1 cellular context compared by ENCODE assay signal in the genomic region with DNA sequence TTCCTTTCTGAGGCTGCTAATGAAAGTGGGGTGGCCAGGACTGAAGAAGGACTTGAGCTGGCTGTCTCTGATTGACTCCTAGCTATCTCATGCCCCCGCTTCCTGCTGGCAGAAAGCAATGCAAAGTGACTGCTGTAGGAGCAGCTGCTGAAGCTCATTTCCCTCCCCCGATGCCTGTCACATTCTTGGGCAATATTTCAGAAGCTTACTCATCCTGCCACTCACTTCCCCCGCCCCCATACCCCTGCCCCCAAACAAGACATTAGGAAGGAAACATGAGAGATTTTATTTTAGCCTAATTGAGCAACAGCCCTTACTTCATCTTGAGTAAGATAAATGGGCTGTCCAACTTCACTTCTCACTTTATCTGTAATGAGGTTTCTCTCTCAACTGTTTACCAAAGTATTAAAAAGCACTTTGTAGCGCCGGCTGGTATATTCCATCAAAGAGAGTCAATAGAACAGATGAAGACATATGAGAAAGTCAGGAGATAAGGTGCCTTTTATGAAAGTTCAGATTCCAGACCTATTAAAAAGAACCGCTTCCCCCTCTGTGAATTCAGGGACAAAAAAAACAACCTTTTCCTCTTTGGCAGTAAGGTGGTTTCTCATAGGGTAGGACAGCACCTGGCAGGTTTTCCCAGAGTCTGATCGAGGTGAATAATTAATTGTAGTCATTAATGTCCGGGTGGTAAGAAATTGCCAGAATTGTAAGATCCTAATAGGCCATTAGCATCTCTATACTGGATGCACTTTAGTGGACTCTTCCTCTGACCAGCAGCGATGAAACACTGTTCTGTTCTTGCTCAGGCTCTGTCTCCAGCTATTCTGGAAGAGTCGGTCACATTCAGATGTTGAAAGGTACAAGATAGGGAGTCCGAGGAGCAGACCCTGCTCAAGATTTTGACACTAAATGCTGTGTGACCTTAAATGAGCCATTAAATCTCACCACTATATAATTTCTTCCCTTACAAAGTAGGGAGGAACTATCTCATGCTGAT.
TF ChIP-seq lines count a peak whose summit lies in the region.

No MANE protein-coding gene starts in this region.

TF ChIP-seq in HepG2, 621 proteins besides CTCF, POLR2A, EP300 and RAD21 (continued from another document and continues in another):
- TF ChIP-seq ETV5 (CRISPR knock-in tag; IDR thresholded peaks at IDR 0.05; ENCODE audit: borderline replicate concordance) (peak; percentile 58), ZNF850 (CRISPR knock-in tag; conservative IDR thresholded peaks at IDR 0.05) (no peak), CBFB (CRISPR knock-in tag; IDR thresholded peaks at IDR 0.05) (peak; percentile 60; the same call in 1 of the 2 replicates), ZSCAN9 (CRISPR knock-in tag; IDR thresholded peaks at IDR 0.05; ENCODE audit: borderline replicate concordance) (no peak), SCMH1 (CRISPR knock-in tag; IDR thresholded peaks at IDR 0.05; ENCODE audit: borderline replicate concordance) (no peak), SMAD3 (CRISPR knock-in tag; IDR thresholded peaks at IDR 0.05) (peak; percentile 64; the same call in 1 of the 2 replicates), HOXA9 (CRISPR knock-in tag; IDR thresholded peaks at IDR 0.05; ENCODE audit: borderline replicate concordance) (no peak), NCOR1 (IDR thresholded peaks at IDR 0.05; ENCODE audit: borderline replicate concordance, low read length) (peak; percentile 97), NR2F2 (IDR thresholded peaks at IDR 0.05; ENCODE audit: borderline replicate concordance, low read depth) (peak; percentile 86), PPARG (CRISPR knock-in tag; conservative IDR thresholded peaks at IDR 0.05) (peak; percentile 69; the same call in 1 of the 2 replicates), ZNF230 (CRISPR knock-in tag; IDR thresholded peaks at IDR 0.05) (no peak), MLLT10 (CRISPR knock-in tag; IDR thresholded peaks at IDR 0.05) (no peak), PRMT3 (CRISPR knock-in tag; IDR thresholded peaks at IDR 0.05; ENCODE audit: borderline replicate concordance, low read depth) (no peak), ZNF354B (CRISPR knock-in tag; IDR thresholded peaks at IDR 0.05) (no peak), FOSL2 (CRISPR knock-in tag; IDR thresholded peaks at IDR 0.05) (peak; percentile 93), POLR2G (IDR thresholded peaks at IDR 0.05; ENCODE audit: low read depth, low read length) (peak; percentile 76), GPN1 (CRISPR knock-in tag; IDR thresholded peaks at IDR 0.05; ENCODE audit: borderline replicate concordance) (no peak), TEAD2 (CRISPR knock-in tag; IDR thresholded peaks at IDR 0.05) (no peak), TOE1 (CRISPR knock-in tag; IDR thresholded peaks at IDR 0.05) (no peak), ZNF660 (CRISPR knock-in tag; IDR thresholded peaks at IDR 0.05; ENCODE audit: borderline replicate concordance, low read depth) (no peak), GATA4 (IDR thresholded peaks at IDR 0.05; ENCODE audit: borderline replicate concordance, low read depth) (peak; percentile 98), ZNF782 (CRISPR knock-in tag; IDR thresholded peaks at IDR 0.05; ENCODE audit: borderline replicate concordance) (no peak), HOXA5 (CRISPR knock-in tag; IDR thresholded peaks at IDR 0.05) (peak; percentile 100), RARA (CRISPR knock-in tag; IDR thresholded peaks at IDR 0.05) (peak; percentile 56), ZNF205 (CRISPR knock-in tag; IDR thresholded peaks at IDR 0.05) (peak; percentile 79; the same call in 1 of the 2 replicates), PLRG1 (conservative IDR thresholded peaks at IDR 0.05) (no peak), FOXM1 (CRISPR knock-in tag; IDR thresholded peaks at IDR 0.05) (no peak)
- TF ChIP-seq, protein P1, sequence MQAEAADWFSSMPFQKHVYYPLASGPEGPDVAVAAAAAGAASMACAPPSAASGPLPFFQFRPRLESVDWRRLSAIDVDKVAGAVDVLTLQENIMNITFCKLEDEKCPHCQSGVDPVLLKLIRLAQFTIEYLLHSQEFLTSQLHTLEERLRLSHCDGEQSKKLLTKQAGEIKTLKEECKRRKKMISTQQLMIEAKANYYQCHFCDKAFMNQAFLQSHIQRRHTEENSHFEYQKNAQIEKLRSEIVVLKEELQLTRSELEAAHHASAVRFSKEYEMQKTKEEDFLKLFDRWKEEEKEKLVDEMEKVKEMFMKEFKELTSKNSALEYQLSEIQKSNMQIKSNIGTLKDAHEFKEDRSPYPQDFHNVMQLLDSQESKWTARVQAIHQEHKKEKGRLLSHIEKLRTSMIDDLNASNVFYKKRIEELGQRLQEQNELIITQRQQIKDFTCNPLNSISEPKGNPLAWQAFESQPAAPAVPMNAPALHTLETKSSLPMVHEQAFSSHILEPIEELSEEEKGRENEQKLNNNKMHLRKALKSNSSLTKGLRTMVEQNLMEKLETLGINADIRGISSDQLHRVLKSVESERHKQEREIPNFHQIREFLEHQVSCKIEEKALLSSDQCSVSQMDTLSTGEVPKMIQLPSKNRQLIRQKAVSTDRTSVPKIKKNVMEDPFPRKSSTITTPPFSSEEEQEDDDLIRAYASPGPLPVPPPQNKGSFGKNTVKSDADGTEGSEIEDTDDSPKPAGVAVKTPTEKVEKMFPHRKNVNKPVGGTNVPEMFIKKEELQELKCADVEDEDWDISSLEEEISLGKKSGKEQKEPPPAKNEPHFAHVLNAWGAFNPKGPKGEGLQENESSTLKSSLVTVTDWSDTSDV (CRISPR knock-in tag; IDR thresholded peaks at IDR 0.05), result no peak
- TF ChIP-seq, protein P2, sequence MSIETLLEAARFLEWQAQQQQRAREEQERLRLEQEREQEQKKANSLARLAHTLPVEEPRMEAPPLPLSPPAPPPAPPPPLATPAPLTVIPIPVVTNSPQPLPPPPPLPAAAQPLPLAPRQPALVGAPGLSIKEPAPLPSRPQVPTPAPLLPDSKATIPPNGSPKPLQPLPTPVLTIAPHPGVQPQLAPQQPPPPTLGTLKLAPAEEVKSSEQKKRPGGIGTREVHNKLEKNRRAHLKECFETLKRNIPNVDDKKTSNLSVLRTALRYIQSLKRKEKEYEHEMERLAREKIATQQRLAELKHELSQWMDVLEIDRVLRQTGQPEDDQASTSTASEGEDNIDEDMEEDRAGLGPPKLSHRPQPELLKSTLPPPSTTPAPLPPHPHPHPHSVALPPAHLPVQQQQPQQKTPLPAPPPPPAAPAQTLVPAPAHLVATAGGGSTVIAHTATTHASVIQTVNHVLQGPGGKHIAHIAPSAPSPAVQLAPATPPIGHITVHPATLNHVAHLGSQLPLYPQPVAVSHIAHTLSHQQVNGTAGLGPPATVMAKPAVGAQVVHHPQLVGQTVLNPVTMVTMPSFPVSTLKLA (IDR thresholded peaks at IDR 0.05), result no peak
- TF ChIP-seq, protein P3, sequence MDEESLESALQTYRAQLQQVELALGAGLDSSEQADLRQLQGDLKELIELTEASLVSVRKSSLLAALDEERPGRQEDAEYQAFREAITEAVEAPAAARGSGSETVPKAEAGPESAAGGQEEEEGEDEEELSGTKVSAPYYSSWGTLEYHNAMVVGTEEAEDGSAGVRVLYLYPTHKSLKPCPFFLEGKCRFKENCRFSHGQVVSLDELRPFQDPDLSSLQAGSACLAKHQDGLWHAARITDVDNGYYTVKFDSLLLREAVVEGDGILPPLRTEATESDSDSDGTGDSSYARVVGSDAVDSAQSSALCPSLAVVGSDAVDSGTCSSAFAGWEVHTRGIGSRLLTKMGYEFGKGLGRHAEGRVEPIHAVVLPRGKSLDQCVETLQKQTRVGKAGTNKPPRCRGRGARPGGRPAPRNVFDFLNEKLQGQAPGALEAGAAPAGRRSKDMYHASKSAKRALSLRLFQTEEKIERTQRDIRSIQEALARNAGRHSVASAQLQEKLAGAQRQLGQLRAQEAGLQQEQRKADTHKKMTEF (CRISPR knock-in tag; IDR thresholded peaks at IDR 0.05), result peak; percentile 63
- TF ChIP-seq, protein P4, sequence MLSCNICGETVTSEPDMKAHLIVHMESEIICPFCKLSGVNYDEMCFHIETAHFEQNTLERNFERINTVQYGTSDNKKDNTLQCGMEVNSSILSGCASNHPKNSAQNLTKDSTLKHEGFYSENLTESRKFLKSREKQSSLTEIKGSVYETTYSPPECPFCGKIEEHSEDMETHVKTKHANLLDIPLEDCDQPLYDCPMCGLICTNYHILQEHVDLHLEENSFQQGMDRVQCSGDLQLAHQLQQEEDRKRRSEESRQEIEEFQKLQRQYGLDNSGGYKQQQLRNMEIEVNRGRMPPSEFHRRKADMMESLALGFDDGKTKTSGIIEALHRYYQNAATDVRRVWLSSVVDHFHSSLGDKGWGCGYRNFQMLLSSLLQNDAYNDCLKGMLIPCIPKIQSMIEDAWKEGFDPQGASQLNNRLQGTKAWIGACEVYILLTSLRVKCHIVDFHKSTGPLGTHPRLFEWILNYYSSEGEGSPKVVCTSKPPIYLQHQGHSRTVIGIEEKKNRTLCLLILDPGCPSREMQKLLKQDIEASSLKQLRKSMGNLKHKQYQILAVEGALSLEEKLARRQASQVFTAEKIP (CRISPR knock-in tag; IDR thresholded peaks at IDR 0.05; ENCODE audit: borderline replicate concordance), result no peak
- TF ChIP-seq, protein P5, sequence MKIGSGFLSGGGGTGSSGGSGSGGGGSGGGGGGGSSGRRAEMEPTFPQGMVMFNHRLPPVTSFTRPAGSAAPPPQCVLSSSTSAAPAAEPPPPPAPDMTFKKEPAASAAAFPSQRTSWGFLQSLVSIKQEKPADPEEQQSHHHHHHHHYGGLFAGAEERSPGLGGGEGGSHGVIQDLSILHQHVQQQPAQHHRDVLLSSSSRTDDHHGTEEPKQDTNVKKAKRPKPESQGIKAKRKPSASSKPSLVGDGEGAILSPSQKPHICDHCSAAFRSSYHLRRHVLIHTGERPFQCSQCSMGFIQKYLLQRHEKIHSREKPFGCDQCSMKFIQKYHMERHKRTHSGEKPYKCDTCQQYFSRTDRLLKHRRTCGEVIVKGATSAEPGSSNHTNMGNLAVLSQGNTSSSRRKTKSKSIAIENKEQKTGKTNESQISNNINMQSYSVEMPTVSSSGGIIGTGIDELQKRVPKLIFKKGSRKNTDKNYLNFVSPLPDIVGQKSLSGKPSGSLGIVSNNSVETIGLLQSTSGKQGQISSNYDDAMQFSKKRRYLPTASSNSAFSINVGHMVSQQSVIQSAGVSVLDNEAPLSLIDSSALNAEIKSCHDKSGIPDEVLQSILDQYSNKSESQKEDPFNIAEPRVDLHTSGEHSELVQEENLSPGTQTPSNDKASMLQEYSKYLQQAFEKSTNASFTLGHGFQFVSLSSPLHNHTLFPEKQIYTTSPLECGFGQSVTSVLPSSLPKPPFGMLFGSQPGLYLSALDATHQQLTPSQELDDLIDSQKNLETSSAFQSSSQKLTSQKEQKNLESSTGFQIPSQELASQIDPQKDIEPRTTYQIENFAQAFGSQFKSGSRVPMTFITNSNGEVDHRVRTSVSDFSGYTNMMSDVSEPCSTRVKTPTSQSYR (CRISPR knock-in tag; IDR thresholded peaks at IDR 0.05; ENCODE audit: borderline replicate concordance), result 0 out of 2 replicates have a peak, but pooled peaks have one; percentile 80
- TF ChIP-seq, protein P6, sequence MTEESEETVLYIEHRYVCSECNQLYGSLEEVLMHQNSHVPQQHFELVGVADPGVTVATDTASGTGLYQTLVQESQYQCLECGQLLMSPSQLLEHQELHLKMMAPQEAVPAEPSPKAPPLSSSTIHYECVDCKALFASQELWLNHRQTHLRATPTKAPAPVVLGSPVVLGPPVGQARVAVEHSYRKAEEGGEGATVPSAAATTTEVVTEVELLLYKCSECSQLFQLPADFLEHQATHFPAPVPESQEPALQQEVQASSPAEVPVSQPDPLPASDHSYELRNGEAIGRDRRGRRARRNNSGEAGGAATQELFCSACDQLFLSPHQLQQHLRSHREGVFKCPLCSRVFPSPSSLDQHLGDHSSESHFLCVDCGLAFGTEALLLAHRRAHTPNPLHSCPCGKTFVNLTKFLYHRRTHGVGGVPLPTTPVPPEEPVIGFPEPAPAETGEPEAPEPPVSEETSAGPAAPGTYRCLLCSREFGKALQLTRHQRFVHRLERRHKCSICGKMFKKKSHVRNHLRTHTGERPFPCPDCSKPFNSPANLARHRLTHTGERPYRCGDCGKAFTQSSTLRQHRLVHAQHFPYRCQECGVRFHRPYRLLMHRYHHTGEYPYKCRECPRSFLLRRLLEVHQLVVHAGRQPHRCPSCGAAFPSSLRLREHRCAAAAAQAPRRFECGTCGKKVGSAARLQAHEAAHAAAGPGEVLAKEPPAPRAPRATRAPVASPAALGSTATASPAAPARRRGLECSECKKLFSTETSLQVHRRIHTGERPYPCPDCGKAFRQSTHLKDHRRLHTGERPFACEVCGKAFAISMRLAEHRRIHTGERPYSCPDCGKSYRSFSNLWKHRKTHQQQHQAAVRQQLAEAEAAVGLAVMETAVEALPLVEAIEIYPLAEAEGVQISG (CRISPR knock-in tag; IDR thresholded peaks at IDR 0.05), result peak; percentile 39; the same call in 1 of the 2 replicates
- TF ChIP-seq, protein P7, sequence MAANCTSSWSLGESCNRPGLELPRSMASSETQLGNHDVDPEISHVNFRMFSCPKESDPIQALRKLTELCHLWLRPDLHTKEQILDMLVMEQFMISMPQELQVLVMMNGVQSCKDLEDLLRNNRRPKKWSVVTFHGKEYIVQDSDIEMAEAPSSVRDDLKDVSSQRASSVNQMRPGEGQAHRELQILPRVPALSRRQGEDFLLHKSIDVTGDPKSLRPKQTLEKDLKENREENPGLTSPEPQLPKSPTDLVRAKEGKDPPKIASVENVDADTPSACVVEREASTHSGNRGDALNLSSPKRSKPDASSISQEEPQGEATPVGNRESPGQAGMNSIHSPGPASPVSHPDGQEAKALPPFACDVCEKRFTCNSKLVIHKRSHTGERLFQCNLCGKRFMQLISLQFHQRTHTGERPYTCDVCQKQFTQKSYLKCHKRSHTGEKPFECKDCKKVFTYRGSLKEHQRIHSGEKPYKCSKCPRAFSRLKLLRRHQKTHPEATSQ (CRISPR knock-in tag; IDR thresholded peaks at IDR 0.05; ENCODE audit: borderline replicate concordance), result no peak
- TF ChIP-seq, protein P8, sequence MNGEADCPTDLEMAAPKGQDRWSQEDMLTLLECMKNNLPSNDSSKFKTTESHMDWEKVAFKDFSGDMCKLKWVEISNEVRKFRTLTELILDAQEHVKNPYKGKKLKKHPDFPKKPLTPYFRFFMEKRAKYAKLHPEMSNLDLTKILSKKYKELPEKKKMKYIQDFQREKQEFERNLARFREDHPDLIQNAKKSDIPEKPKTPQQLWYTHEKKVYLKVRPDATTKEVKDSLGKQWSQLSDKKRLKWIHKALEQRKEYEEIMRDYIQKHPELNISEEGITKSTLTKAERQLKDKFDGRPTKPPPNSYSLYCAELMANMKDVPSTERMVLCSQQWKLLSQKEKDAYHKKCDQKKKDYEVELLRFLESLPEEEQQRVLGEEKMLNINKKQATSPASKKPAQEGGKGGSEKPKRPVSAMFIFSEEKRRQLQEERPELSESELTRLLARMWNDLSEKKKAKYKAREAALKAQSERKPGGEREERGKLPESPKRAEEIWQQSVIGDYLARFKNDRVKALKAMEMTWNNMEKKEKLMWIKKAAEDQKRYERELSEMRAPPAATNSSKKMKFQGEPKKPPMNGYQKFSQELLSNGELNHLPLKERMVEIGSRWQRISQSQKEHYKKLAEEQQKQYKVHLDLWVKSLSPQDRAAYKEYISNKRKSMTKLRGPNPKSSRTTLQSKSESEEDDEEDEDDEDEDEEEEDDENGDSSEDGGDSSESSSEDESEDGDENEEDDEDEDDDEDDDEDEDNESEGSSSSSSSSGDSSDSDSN (CRISPR knock-in tag; IDR thresholded peaks at IDR 0.05), result 0 out of 2 replicates have a peak, but pooled peaks have one; percentile 11
- TF ChIP-seq, protein P9, sequence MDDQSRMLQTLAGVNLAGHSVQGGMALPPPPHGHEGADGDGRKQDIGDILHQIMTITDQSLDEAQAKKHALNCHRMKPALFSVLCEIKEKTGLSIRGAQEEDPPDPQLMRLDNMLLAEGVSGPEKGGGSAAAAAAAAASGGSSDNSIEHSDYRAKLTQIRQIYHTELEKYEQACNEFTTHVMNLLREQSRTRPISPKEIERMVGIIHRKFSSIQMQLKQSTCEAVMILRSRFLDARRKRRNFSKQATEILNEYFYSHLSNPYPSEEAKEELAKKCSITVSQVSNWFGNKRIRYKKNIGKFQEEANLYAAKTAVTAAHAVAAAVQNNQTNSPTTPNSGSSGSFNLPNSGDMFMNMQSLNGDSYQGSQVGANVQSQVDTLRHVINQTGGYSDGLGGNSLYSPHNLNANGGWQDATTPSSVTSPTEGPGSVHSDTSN (CRISPR knock-in tag; IDR thresholded peaks at IDR 0.05; ENCODE audit: borderline replicate concordance), result no peak
